ENCODE assay signal across 8 cellular contexts in genomic region chr18:22346342-22346967, GRCh38.
A peak's percentile ranks its signal among the peaks of the same experiment; 100 is the strongest.
DNase-seq lines count a peak whose midpoint lies in the region; ATAC-seq and TF ChIP-seq lines count a peak whose summit lies in the region.

No MANE protein-coding gene starts in this region.

- H3K27ac Mint-ChIP-seq in natural killer cell: peak overlapping the region; percentile 92 to 97

- DNase-seq in CD1c-positive myeloid dendritic cell (ENCODE audit: extremely low spot score) (peak; percentile 42), PC-9 (peak; percentile 28 to 56), epithelial cell of prostate (ENCODE audit: low read depth, low spot score) (peak; percentile 22), natural killer cell (no peak), cerebellum (ENCODE audit: low spot score) (no peak)
- DNase-seq in activated CD4-positive, alpha-beta T cell treated with anti-CD3 and anti-CD28 coated beads for 48 hours: no peak

- no peaks in the 10 kb centered on the region for H4K20me1 ChIP-seq in PC-9 (ENCODE audit: insufficient read depth)

- H3K79me2 ChIP-seq in PC-9 (ENCODE audit: low read depth): peaks cover 11% of the 10 kb centered on the region; the same call in 1 of the 2 replicates

- H3K36me3 ChIP-seq in PC-9 (ENCODE audit: low read depth): no peaks in the 10 kb centered on the region

- no peaks in the 10 kb centered on the region for H3K9me3 Mint-ChIP-seq in natural killer cell

- H2AFZ ChIP-seq in PC-9: peak overlapping the region; percentile 87; the same call in 1 of the 2 replicates

- intact Hi-C loops in PC-9 (cut with micrococcal nuclease; ENCODE audit: unreplicated experiment) (loop anchor here (2.0 to 10.0 kb wide), 5 partner anchors 46 to 354 kb away; no protein-coding TSS in a partner anchor), natural killer cell (cut with micrococcal nuclease) (loop anchor here (5.0 to 10.0 kb wide), 3 partner anchors 61 to 216 kb away; partner anchors contain the start of gene GATA6)

- H3K4me1 Mint-ChIP-seq in natural killer cell: peaks cover 86 to 88% of the 10 kb centered on the region in 2 donors

- no peak for TF ChIP-seq CTCF in PC-9 (conservative IDR thresholded peaks at IDR 0.05)
- TF ChIP-seq CTCF in natural killer cell (IDR thresholded peaks at IDR 0.05): no peak

- H3K4me3 ChIP-seq in PC-9: peak overlapping the region; percentile 60

- H3K27me3 ChIP-seq in PC-9 (ENCODE audit: insufficient read depth, low read depth): no peaks in the 10 kb centered on the region

- POLR2A ChIA-PET in PC-9 (lab: Charles Lee; ENCODE audit: unreplicated experiment): interaction anchor here (0.8 kb wide), 1 partner anchor 120 kb away, joined by 5 read pairs; no protein-coding TSS in a partner anchor

- peak in 1 of 3 donors; percentile 4 for ATAC-seq in natural killer cell
- no peak for ATAC-seq in GM21619 (IDR thresholded peaks at IDR 0.05; ENCODE audit: unreplicated experiment)
- no peak for ATAC-seq in HG03457 (IDR thresholded peaks at IDR 0.05; ENCODE audit: unreplicated experiment)

- H3K27ac ChIP-seq in PC-9 (peak overlapping the region; percentile 87), epithelial cell of prostate (no peak overlapping the region)

- no peaks in the 10 kb centered on the region for H3K36me3 Mint-ChIP-seq in natural killer cell

- peaks cover 47% of the 10 kb centered on the region for H3K4me1 ChIP-seq in PC-9 (replicated peaks; ENCODE audit: insufficient read depth)

- no peaks in the 10 kb centered on the region for H3K9me2 ChIP-seq in PC-9 (ENCODE audit: insufficient read depth)

- H3F3A ChIP-seq in PC-9 (ENCODE audit: insufficient read depth, low read depth): peaks cover 7% of the 10 kb centered on the region; the same call in 1 of the 2 replicates

- no peaks in the 10 kb centered on the region for H3K27me3 Mint-ChIP-seq in natural killer cell (ENCODE audit: low read depth in 2 of 2)

- peak overlapping the region; percentile 72 for H3K4me2 ChIP-seq in PC-9

- CTCF ChIA-PET in PC-9 (lab: Charles Lee): no interaction called here

- BruUV-seq in PC-9 (replicated peaks; lab: Mats Ljungman, UMichigan): no TSS peak

- H3K4me3 Mint-ChIP-seq in natural killer cell: peak overlapping the region; percentile 92

- H3K9me3 ChIP-seq in PC-9 (ENCODE audit: insufficient read depth, low read depth): no peaks in the 10 kb centered on the region

Comparison
In these comparisons a context has a peak if more than half of its experiments do, and no peak if none do; other contexts are left out.
1. DNase-seq: peak in CD1c-positive myeloid dendritic cell (single experiment), PC-9 (2 of 2) and epithelial cell of prostate (single experiment); none in natural killer cell (single experiment), cerebellum (single experiment) and activated CD4-positive, alpha-beta T cell treated with anti-CD3 and anti-CD28 coated beads for 48 hours (single experiment).